In the genomic region with DNA sequence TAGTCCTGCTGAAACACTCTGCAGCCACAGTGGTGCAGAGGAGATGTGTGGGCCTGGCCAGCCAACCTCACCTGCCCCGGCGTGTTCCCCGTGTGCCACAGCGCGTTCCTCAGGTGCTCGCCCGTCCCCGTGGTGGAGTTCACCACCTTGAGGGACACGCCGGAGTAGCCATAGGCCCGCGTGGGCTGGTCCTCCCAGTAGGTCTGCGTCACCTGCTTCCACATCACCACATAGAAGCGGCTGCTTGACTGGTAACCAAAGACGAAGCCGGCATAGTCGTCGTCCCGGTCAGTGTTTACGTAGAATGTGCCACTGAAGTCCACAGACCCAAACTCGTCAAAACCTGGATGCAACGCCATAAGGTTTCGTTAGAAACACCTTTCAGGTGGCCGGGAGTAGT, we compare ENCODE assay signal across 33 cellular contexts. TPM values are rescaled to one million over a fixed set of nuclear protein-coding genes. Genes with fewer than 3 reads are reported as not detected.
"Had no signal": no experiment of that assay in that cellular context is flagged by ENCODE, and none has a peak within 500 bp of the region (broad histone marks: within the 10 kb centered on the region; RNA-seq: fewer than 3 reads in every experiment).

No MANE protein-coding gene starts in this region.

- ATAC-seq: body of pancreas, PC-3 had no signal

- H3K9me3 ChIP-seq: body of pancreas, breast epithelium, MG63, Peyer's patch had no signal

- H3K27ac ChIP-seq: body of pancreas, breast epithelium, Peyer's patch, SJSA1, VCaP had no signal

- DNase-seq: activated B cell treated with CpG ODN at 0.5 μM for 24 hours; activated CD4-positive, alpha-beta memory T cell treated with anti-CD3 and anti-CD28 coated beads, Interleukin-2, amount 10 ng/mL, durations not matched to agents 7 days and 5 days; activated CD4-positive, alpha-beta T cell treated with anti-CD3 and anti-CD28 coated beads for 1 hour; activated CD4-positive, alpha-beta T cell treated with anti-CD3 and anti-CD28 coated beads for 48 hours; activated effector memory CD4-positive, alpha-beta T cell treated with Interleukin-2 at 50 U/mL for 16 hours; activated naive CD8-positive, alpha-beta T cell treated with anti-CD3 and anti-CD28 coated beads, Interleukin-2, amount 10 ng/mL, durations not matched to agents 7 days and 5 days; activated T-cell treated with anti-CD3 and anti-CD28 coated beads, Interleukin-2, amount 50 U/mL, for 48 hours; amygdala; body of pancreas; Kasumi-1; KG1; MG63; NCI-H1048; NCI-H1105 treated with DMSO at 0.1 percent for 48 hours; NCI-H1436; NCI-H1694 treated with DMSO at 0.1 percent for 48 hours; NCI-H2029; NCI-H510A; NCI-H526; NCI-H748 treated with DMSO at 0.1 percent for 48 hours; NK-92 treated with Interleukin-12 subunit alpha and Interleukin-12 subunit beta, amount 100 ng/mL, for 24 hours; PC-3; RPMI8226; SHP77 treated with DMSO at 0.1 percent for 48 hours; SW 1271; T-helper 1 cell; T-helper 2 cell; T-helper 9 cell had no signal

- H3K4me3 ChIP-seq: body of pancreas, breast epithelium, MG63, Peyer's patch, SJSA1 had no signal

- H3K27me3 ChIP-seq: body of pancreas, breast epithelium, MG63, Peyer's patch, SJSA1 had no signal

- H3K4me1 ChIP-seq: body of pancreas, breast epithelium, Peyer's patch had no signal

- H3K36me3 ChIP-seq: breast epithelium, Peyer's patch, SJSA1 had no signal

RNA-seq across cellular contexts. Expression of gene THBS2, which starts 31.5 kb away (rescaled TPM):
- total RNA-seq: activated B cell treated with CpG ODN at 0.5 μM for 24 hours; activated CD4-positive, alpha-beta memory T cell treated with anti-CD3 and anti-CD28 coated beads, Interleukin-2, amount 10 ng/mL, durations not matched to agents 7 days and 5 days; activated CD8-positive, alpha-beta memory T cell treated with anti-CD3 and anti-CD28 coated beads for 36 hours; activated naive CD8-positive, alpha-beta T cell treated with anti-CD3 and anti-CD28 coated beads, Interleukin-2, amount 10 ng/mL, durations not matched to agents 7 days and 5 days; PC-3; SJSA1 had no signal
